ENCODE assay signal across 8 cellular contexts in genomic region chr7:132654150-132654549, GRCh38.
DNase-seq lines count a peak whose midpoint lies in the region; ATAC-seq, FAIRE-seq and TF ChIP-seq lines count a peak whose summit lies in the region.

No MANE protein-coding gene starts in this region.

- no peaks in the 10 kb centered on the region for H4K20me1 ChIP-seq in MM.1S (ENCODE audit: insufficient read depth, low read length)
- no peaks in the 10 kb centered on the region for H4K20me1 ChIP-seq in H1 (replicated peaks in 1 of 2; ENCODE audit: control insufficient read depth in 1 of 2, insufficient read depth in 2 of 2, low read length in 2 of 2)

- H3K27me3 ChIP-seq in MM.1S (replicated peaks; ENCODE audit: insufficient read depth, low read length) (no peaks in the 10 kb centered on the region), H1 (replicated peaks in 1 of 4; ENCODE audit: control insufficient read depth in 3 of 4, extremely low read depth in 1 of 4, insufficient read depth in 3 of 4, low read length in 3 of 4) (no peaks in the 10 kb centered on the region)

- no peak overlapping the region for H4K91ac ChIP-seq in H1 (replicated peaks; ENCODE audit: insufficient read length, low read length)

- H3K27ac ChIP-seq in MM.1S (ENCODE audit: low read length) (peak overlapping the region; percentile 17; the same call in 1 of the 2 replicates), H1 (ENCODE audit: low read depth, low read length) (no peak overlapping the region)

- peak; percentile 72 for FAIRE-seq in H1 (lab: Jason Lieb, UNC)

- H3K79me2 ChIP-seq in MM.1S (ENCODE audit: low read length), result no peaks in the 10 kb centered on the region
- H3K79me2 ChIP-seq in H1 (ENCODE audit: control insufficient read depth in 1 of 2, insufficient read depth in 2 of 2, low read length in 2 of 2), result no peaks in the 10 kb centered on the region

- H2BK5ac ChIP-seq in H1 (ENCODE audit: low read depth, low read length), result no peak overlapping the region

- H3K4me3 ChIP-seq in MM.1S (ENCODE audit: low read length) (no peak overlapping the region), H1 (ENCODE audit: extremely low read depth in 1 of 4, insufficient read depth in 2 of 4, low read depth in 3 of 4, low read length in 4 of 4) (no peak overlapping the region)

- H2AFZ ChIP-seq in MM.1S (ENCODE audit: low read length), result no peak overlapping the region
- H2AFZ ChIP-seq in H1 (ENCODE audit: low read length), result no peak overlapping the region

- H3K9ac ChIP-seq in MM.1S (ENCODE audit: low read length) (no peak overlapping the region), H1 (replicated peaks in 1 of 4; ENCODE audit: extremely low read depth in 1 of 4, low read depth in 3 of 4, low read length in 3 of 4) (no peak overlapping the region)

- CTCF ChIA-PET in H1 (lab: Charles Lee; ENCODE audit: partially characterized antibody), result interaction anchor here (0.6 to 4.2 kb wide), 25 partner anchors 9 to 780 kb away, joined by 3 to 23 read pairs (median 4); no protein-coding TSS in a partner anchor

- H3K79me1 ChIP-seq in H1 (ENCODE audit: low read depth, low read length), result no peaks in the 10 kb centered on the region

- 0 out of 2 replicates have a peak, but pooled peaks cover 3% of the 10 kb centered on the region for H3K23me2 ChIP-seq in H1 (ENCODE audit: low read depth, low read length)

- H4K5ac ChIP-seq in H1 (ENCODE audit: insufficient read length, low read depth, low read length), result no peak overlapping the region

- peak; percentile 53 for ATAC-seq in GM21737 (IDR thresholded peaks at IDR 0.05; ENCODE audit: unreplicated experiment)

- no peak overlapping the region for H4K8ac ChIP-seq in H1 (ENCODE audit: extremely low read depth, insufficient read depth, low read length)

- H3K4me1 ChIP-seq in MM.1S (ENCODE audit: low read length) (0 out of 2 replicates have a peak, but pooled peaks cover 7% of the 10 kb centered on the region), H1 (replicated peaks in 1 of 4; ENCODE audit: control insufficient read depth in 3 of 4, insufficient read depth in 4 of 4, low read length in 3 of 4) (peaks cover 3 to 10% (median 4%) of the 10 kb centered on the region in 4 experiments; a peak in 6 of 7 replicates)

- no peak for TF ChIP-seq POLR2A in H1 (IDR thresholded peaks at IDR 0.05; ENCODE audit: control extremely low read depth in 1 of 2, low read depth in 2 of 2, low read length in 2 of 2)

- no peaks in the 10 kb centered on the region for H3F3A ChIP-seq in MM.1S (ENCODE audit: insufficient read depth, low read length)

- no peak overlapping the region for H3K14ac ChIP-seq in H1 (ENCODE audit: insufficient read length)

- H3K23ac ChIP-seq in H1 (ENCODE audit: insufficient read length), result no peak overlapping the region

- H3K4me2 ChIP-seq in MM.1S (ENCODE audit: low read depth, low read length), result no peak overlapping the region
- H3K4me2 ChIP-seq in H1 (ENCODE audit: insufficient read depth in 1 of 2, low read depth in 2 of 2, low read length in 2 of 2), result no peak overlapping the region; a peak in 1 of 4 replicates

- H2BK20ac ChIP-seq in H1 (ENCODE audit: low read length), result no peak overlapping the region

- POLR2A ChIA-PET in H1 (lab: Charles Lee; ENCODE audit: partially characterized antibody), result no interaction called here

- H3K9me3 ChIP-seq in MM.1S (replicated peaks; ENCODE audit: insufficient read depth, low read length) (no peaks in the 10 kb centered on the region), H1 (ENCODE audit: insufficient read depth in 2 of 2, low read depth in 1 of 2, low read length in 1 of 2) (no peaks in the 10 kb centered on the region)

- H2BK12ac ChIP-seq in H1 (ENCODE audit: low read depth, low read length), result no peak overlapping the region

- DNase-seq in NCI-H1092 treated with DMSO at 0.1 percent for 48 hours (lab: John Stamatoyannopoulos, UW), result peak; percentile 5
- DNase-seq in NCI-H1092 (lab: John Stamatoyannopoulos, UW), result no peak
- peak; percentile 67 for DNase-seq in MM.1S
- peak in 1 of 2 experiments; percentile 40 for DNase-seq in H1 (ENCODE audit: low read depth in 1 of 2, low spot score in 2 of 2)
- no peak for DNase-seq in Ammon's horn (ENCODE audit: low spot score)
- DNase-seq in NCI-H1436 treated with DMSO at 0.1 percent for 48 hours (lab: John Stamatoyannopoulos, UW), result no peak
- DNase-seq in activated effector memory CD4-positive, alpha-beta T cell treated with Interleukin-2 at 50 U/mL for 16 hours, result no peak

- no peak overlapping the region for H2AK5ac ChIP-seq in H1 (ENCODE audit: low read depth, low read length)

- TF ChIP-seq RAD21 in H1 (IDR thresholded peaks at IDR 0.05 in 1 of 2, conservative IDR thresholded peaks at IDR 0.05 in 1 of 2; ENCODE audit: low read depth in 2 of 2, low read length in 2 of 2), result peak; percentile 41 to 59

- no peak overlapping the region for H3K56ac ChIP-seq in H1 (replicated peaks; ENCODE audit: insufficient read length, low read depth, low read length)

- no peaks in the 10 kb centered on the region for H3K9me2 ChIP-seq in MM.1S (replicated peaks; ENCODE audit: insufficient read depth, low read length)

- H3K18ac ChIP-seq in H1 (ENCODE audit: extremely low read depth, low read length), result no peak overlapping the region

- 50% methylated on average over 3 of the region's 3 CpGs; no CpG with 5 or more reads in 1 of the 2 experiments for whole genome bisulfite sequencing in H1 (ENCODE audit: extremely low coverage in 1 of 2, insufficient coverage in 1 of 2, insufficient read length in 1 of 2, insufficient replicate concordance in 2 of 2, low coverage in 1 of 2, low lambda C conversion rate in 2 of 2, missing lambda C conversion rate in 1 of 2), 2 experiments

- no peak for TF ChIP-seq EP300 in H1 (IDR thresholded peaks at IDR 0.05; ENCODE audit: borderline replicate concordance in 1 of 2, low read depth in 2 of 2, low read length in 2 of 2)

- H3K36me3 ChIP-seq in MM.1S (replicated peaks; ENCODE audit: insufficient read depth, low read length), result no peaks in the 10 kb centered on the region
- no peaks in the 10 kb centered on the region for H3K36me3 ChIP-seq in H1 (ENCODE audit: control insufficient read depth in 2 of 4, insufficient read depth in 4 of 4, low read length in 3 of 4)

- no peak overlapping the region for H2BK120ac ChIP-seq in H1 (replicated peaks; ENCODE audit: low read depth, low read length)

- TF ChIP-seq CTCF in MM.1S (IDR thresholded peaks at IDR 0.05; ENCODE audit: low read length), result peak; percentile 46
- TF ChIP-seq CTCF in H1 (IDR thresholded peaks at IDR 0.05; ENCODE audit: control extremely low read depth in 1 of 3, insufficient read depth in 1 of 3, low read depth in 1 of 3, low read length in 3 of 3), result peak in 2 of 3 experiments; percentile 51 to 65; a peak in 3 of 4 replicates

- no peak overlapping the region for H2BK15ac ChIP-seq in H1 (ENCODE audit: low read length)

- no peak overlapping the region for H3K4ac ChIP-seq in H1 (replicated peaks; ENCODE audit: insufficient read length, low read depth, low read length)

TF ChIP-seq in H1, 55 proteins besides CTCF, POLR2A, EP300 and RAD21:
- TF ChIP-seq HDAC6 (IDR thresholded peaks at IDR 0.05; ENCODE audit: low read depth, low read length), result no peak
- no peak for TF ChIP-seq JUND (IDR thresholded peaks at IDR 0.05; ENCODE audit: low read length)
- TF ChIP-seq TAF7 (optimal IDR thresholded peaks at IDR 0.05; ENCODE audit: borderline replicate concordance, low read depth, low read length), result no peak

Comparison
In these comparisons a context has a peak if more than half of its experiments do, and no peak if none do; other contexts are left out.
1. DNase-seq: peak in NCI-H1092 treated with DMSO at 0.1 percent for 48 hours (single experiment) and MM.1S (single experiment); none in NCI-H1092 (single experiment), Ammon's horn (single experiment), NCI-H1436 treated with DMSO at 0.1 percent for 48 hours (single experiment) and activated effector memory CD4-positive, alpha-beta T cell treated with Interleukin-2 at 50 U/mL for 16 hours (single experiment).